Comparison of ENCODE assay signal across 8 cellular contexts in the genomic region with DNA sequence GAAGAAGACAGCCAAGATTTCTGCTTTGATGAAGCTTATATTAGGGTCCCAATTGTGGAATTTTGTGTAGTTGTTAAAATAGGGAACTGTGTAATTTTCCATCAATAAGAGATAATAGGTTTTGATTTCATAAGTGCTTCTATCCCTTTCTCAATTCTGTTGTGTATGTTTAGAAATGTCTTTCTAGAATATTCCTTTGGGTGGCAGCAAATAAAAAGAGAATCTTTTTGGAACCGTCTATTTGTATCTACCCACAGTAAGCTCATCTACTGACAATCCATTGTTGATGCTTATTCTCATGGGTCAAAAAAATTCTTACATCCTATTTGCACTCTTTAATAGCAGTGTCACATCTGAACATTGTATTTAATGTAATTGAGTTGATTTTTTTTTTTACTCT.
A peak's percentile ranks its signal among the peaks of the same experiment; 100 is the strongest.
DNase-seq lines count a peak whose midpoint lies in the region; ATAC-seq and TF ChIP-seq lines count a peak whose summit lies in the region.
"Had no signal": no experiment of that assay in that cellular context is flagged by ENCODE, and none has a peak within 500 bp of the region (broad histone marks: within the 10 kb centered on the region; RNA-seq: fewer than 3 reads in every experiment).

No MANE protein-coding gene starts in this region.

- H3K27me3 ChIP-seq in Panc1 (ENCODE audit: control insufficient read depth, insufficient read depth, low read length) (no peaks in the 10 kb centered on the region), osteoblast (ENCODE audit: insufficient read depth, low read length) (peaks cover 5% of the 10 kb centered on the region)

- intact Hi-C loops in Panc1 (cut with micrococcal nuclease; ENCODE audit: unreplicated experiment), result loop anchor here (5.0 kb wide), 1 partner anchor 1176 kb away; no protein-coding TSS in a partner anchor

- POLR2A ChIA-PET in Panc1 (lab: Charles Lee), result no interaction called here

- peaks cover 1% of the 10 kb centered on the region for H3K36me3 Mint-ChIP-seq in activated naive CD4-positive, alpha-beta T cell treated with anti-CD3 and anti-CD28 coated beads, Interleukin-2, amount 10 ng/mL, durations not matched to agents 7 days and 5 days

- H3K36me3 ChIP-seq in Panc1 (ENCODE audit: control insufficient read depth, insufficient read depth, low read length) (no peaks in the 10 kb centered on the region), osteoblast (ENCODE audit: insufficient read depth, low read length) (no peaks in the 10 kb centered on the region)

- H2AFZ ChIP-seq in osteoblast (ENCODE audit: low read length), result no peak overlapping the region

- peaks cover 4% of the 10 kb centered on the region for H3K9me3 Mint-ChIP-seq in activated naive CD4-positive, alpha-beta T cell treated with anti-CD3 and anti-CD28 coated beads, Interleukin-2, amount 10 ng/mL, durations not matched to agents 7 days and 5 days

- H3K9me3 ChIP-seq in Panc1 (ENCODE audit: control insufficient read depth, insufficient read depth, low read depth, low read length), result no peaks in the 10 kb centered on the region
- H3K9me3 ChIP-seq in osteoblast (ENCODE audit: low read depth, low read length), result no peaks in the 10 kb centered on the region

- no peaks in the 10 kb centered on the region for H3K79me2 ChIP-seq in osteoblast (ENCODE audit: insufficient read depth, low read length)

- peaks cover 22% of the 10 kb centered on the region for H3K4me1 Mint-ChIP-seq in activated naive CD4-positive, alpha-beta T cell treated with anti-CD3 and anti-CD28 coated beads, Interleukin-2, amount 10 ng/mL, durations not matched to agents 7 days and 5 days

- H3K27ac Mint-ChIP-seq in activated naive CD4-positive, alpha-beta T cell treated with anti-CD3 and anti-CD28 coated beads, Interleukin-2, amount 10 ng/mL, durations not matched to agents 7 days and 5 days, result no peak overlapping the region

- no peak overlapping the region for H3K4me3 Mint-ChIP-seq in activated naive CD4-positive, alpha-beta T cell treated with anti-CD3 and anti-CD28 coated beads, Interleukin-2, amount 10 ng/mL, durations not matched to agents 7 days and 5 days

- in situ Hi-C loops in Panc1 (cut with HindIII; ENCODE audit: low pct_unique_long_range_greater_than_20kb, low sequenced_read_pairs), result no loop called here

- CTCF ChIA-PET in Panc1 (lab: Charles Lee), result interaction anchor here (0.5 to 1.6 kb wide), 3 partner anchors 124 to 1205 kb away, joined by 3 to 8 read pairs (median 4); no protein-coding TSS in a partner anchor
- CTCF ChIA-PET in activated naive CD4-positive, alpha-beta T cell treated with anti-CD3 and anti-CD28 coated beads, Interleukin-2, amount 10 ng/mL, durations not matched to agents 7 days and 5 days (lab: Charles Lee), result interaction anchor here (0.7 to 3.2 kb wide), 17 partner anchors 8 to 1188 kb away, joined by 3 to 24 read pairs (median 4); no protein-coding TSS in a partner anchor

- DNase-seq in Panc1 (ENCODE audit: low read depth, low spot score) (no peak), osteoblast (ENCODE audit: insufficient read length, low spot score, missing footprints) (peak; percentile 44), retina (no peak)
- DNase-seq in activated naive CD4-positive, alpha-beta T cell treated with anti-CD3 and anti-CD28 coated beads, Interleukin-2, amount 10 ng/mL, durations not matched to agents 7 days and 5 days, result no peak
- DNase-seq: activated CD4-positive, alpha-beta T cell treated with anti-CD3 and anti-CD28 coated beads for 1 hour had no signal

- no peaks in the 10 kb centered on the region for H4K20me1 ChIP-seq in osteoblast (ENCODE audit: insufficient read depth, low read length)

- H3K27me3 Mint-ChIP-seq in activated naive CD4-positive, alpha-beta T cell treated with anti-CD3 and anti-CD28 coated beads, Interleukin-2, amount 10 ng/mL, durations not matched to agents 7 days and 5 days, result no peaks in the 10 kb centered on the region

- no peaks in the 10 kb centered on the region for H3K4me1 ChIP-seq in Panc1 (ENCODE audit: control insufficient read depth, insufficient read depth, low read length)
- H3K4me1 ChIP-seq in osteoblast (ENCODE audit: insufficient read depth, low read length), result no peaks in the 10 kb centered on the region

- no peak overlapping the region for H3K4me2 ChIP-seq in osteoblast (ENCODE audit: insufficient read depth, low read length)

- ATAC-seq in GM18511 (IDR thresholded peaks at IDR 0.05; ENCODE audit: unreplicated experiment), result peak; percentile 47
- peak; percentile 48 for ATAC-seq in HG03108 (IDR thresholded peaks at IDR 0.05; ENCODE audit: unreplicated experiment)
- ATAC-seq in Panc1, result no peak
- no peak for ATAC-seq in GM21717 (IDR thresholded peaks at IDR 0.05; ENCODE audit: unreplicated experiment)

- no peak overlapping the region for H3K27ac ChIP-seq in Panc1 (ENCODE audit: low read length)
- H3K27ac ChIP-seq in osteoblast (ENCODE audit: low read depth, low read length), result no peak overlapping the region

- no peak overlapping the region for H3K4me3 ChIP-seq in Panc1 (ENCODE audit: low read depth in 2 of 2, low read length in 2 of 2)
- no peak overlapping the region for H3K4me3 ChIP-seq in osteoblast (ENCODE audit: insufficient read depth, low read length)

- BruUV-seq in Panc1 (replicated peaks; lab: Mats Ljungman, UMichigan), result no TSS peak

- TF ChIP-seq CTCF in Panc1 (IDR thresholded peaks at IDR 0.05), result peak; percentile 12; the same call in 1 of the 2 replicates
- no peak for TF ChIP-seq CTCF in osteoblast (IDR thresholded peaks at IDR 0.05; ENCODE audit: extremely low read depth, low read depth, low read length)

Comparison
In these comparisons a context has a peak if more than half of its experiments do, and no peak if none do; other contexts are left out.
1. ATAC-seq: peak in GM18511 (single experiment) and HG03108 (single experiment); none in Panc1 (single experiment) and GM21717 (single experiment).